ENCODE assay signal across 13 cellular contexts in the genomic region with DNA sequence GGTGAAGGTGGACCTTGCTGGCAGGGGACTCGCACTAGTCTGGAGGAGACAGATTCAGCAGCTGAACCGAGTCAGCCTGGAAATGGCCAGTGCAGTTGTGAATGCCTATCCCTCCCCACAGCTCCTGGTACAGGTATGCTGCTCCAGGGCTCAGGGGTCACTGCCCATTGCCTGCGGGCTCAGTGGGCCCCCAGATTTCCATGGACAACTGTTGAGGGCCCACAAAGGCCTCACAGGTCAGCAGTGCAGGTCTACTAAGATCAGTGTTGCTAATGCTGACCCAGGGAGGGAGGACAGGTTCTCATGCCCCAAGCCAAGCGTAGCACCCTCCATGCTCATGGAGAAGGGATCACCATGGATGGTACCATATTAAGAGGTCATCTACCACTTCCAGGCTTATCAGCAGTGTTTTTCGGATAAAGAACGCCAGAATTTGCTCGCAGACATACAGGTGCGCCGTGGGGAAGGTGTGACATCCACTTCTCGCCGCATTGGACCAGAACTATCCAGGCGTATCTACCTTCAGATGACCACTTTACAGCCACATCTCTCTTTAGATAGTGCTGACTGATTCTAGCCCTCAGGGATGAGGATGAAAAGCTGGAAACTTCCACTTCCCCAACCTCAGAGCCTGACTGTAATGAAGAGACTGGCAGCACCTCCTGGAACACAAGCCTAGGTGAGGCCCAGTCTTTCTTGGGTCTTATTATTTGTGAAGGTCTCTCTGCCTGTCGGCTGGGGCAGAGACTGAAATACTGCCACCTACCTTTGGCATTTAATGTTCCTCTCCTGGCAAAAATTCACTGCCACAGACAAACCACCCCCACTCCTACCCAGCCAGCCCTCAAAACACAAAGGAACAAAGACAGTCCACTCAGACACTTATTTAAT. TPM values are rescaled to one million over a fixed set of nuclear protein-coding genes. Genes with fewer than 3 reads are reported as not detected.
DNase-seq lines count a peak whose midpoint lies in the region; ATAC-seq and TF ChIP-seq lines count a peak whose summit lies in the region.
"Had no signal": no experiment of that assay in that cellular context is flagged by ENCODE, and none has a peak within 500 bp of the region (broad histone marks: within the 10 kb centered on the region; RNA-seq: fewer than 3 reads in every experiment).

No MANE protein-coding gene starts in this region.

- peaks cover 15% of the 10 kb centered on the region for H3K36me3 ChIP-seq in mucosa of descending colon (ENCODE audit: low read depth)

- in situ Hi-C loops in astrocyte of the cerebellum (cut with HindIII; ENCODE audit: low sequenced_read_pairs) = no loop called here

- peaks cover 5% of the 10 kb centered on the region for H3K4me1 ChIP-seq in mucosa of descending colon (ENCODE audit: low read depth)
- H3K4me1 ChIP-seq: lower lobe of right lung, prostate gland had no signal

- TF ChIP-seq CTCF in astrocyte of the cerebellum (IDR thresholded peaks at IDR 0.05; ENCODE audit: low read depth, low read length, missing control alignments) = peak; percentile 4
- TF ChIP-seq CTCF in mucosa of descending colon (IDR thresholded peaks at IDR 0.05) = no peak

- TF ChIP-seq RAD21 in Ishikawa (IDR thresholded peaks at IDR 0.05; ENCODE audit: low read depth) = no peak

- no peak for TF ChIP-seq EP300 in Ishikawa (IDR thresholded peaks at IDR 0.05; ENCODE audit: borderline replicate concordance)

- peak; percentile 45 for DNase-seq in ELR (ENCODE audit: low read depth)
- DNase-seq in astrocyte of the cerebellum (ENCODE audit: low read depth) = no peak
- no peak for DNase-seq in mucosa of descending colon
- no peak for DNase-seq in activated CD4-positive, alpha-beta T cell treated with anti-CD3 and anti-CD28 coated beads for 1 hour
- no peak for DNase-seq in activated CD4-positive, CD25-positive, alpha-beta regulatory T cell treated with anti-CD3 and anti-CD28 coated beads, Interleukin-2, amount 50 U/mL, for 72 hours
- DNase-seq in effector CD4-positive, alpha-beta T cell = no peak
- DNase-seq: activated CD4-positive, alpha-beta T cell treated with anti-CD3 and anti-CD28 coated beads, Interleukin-2, amount 50 U/mL, for 4 hours; activated naive CD4-positive, alpha-beta T cell treated with anti-CD3 and anti-CD28 coated beads for 36 hours; DMS79; heart right ventricle; lower lobe of right lung had no signal

- H3K4me3 ChIP-seq in astrocyte of the cerebellum (ENCODE audit: low read depth, low read length) (no peak overlapping the region), mucosa of descending colon (no peak overlapping the region)
- H3K4me3 ChIP-seq: heart right ventricle, lower lobe of right lung, prostate gland had no signal

- intact Hi-C loops in mucosa of descending colon (cut with DNase I, micrococcal nuclease) = no loop called here

- ATAC-seq in mucosa of descending colon = peak; percentile 10

- H3K9me3 ChIP-seq in mucosa of descending colon = no peaks in the 10 kb centered on the region
- H3K9me3 ChIP-seq: heart right ventricle, lower lobe of right lung, prostate gland had no signal

TF ChIP-seq in Ishikawa, 13 proteins besides CTCF, POLR2A, EP300 and RAD21:
- TF ChIP-seq TEAD4 (IDR thresholded peaks at IDR 0.05) (peak; percentile 9; the same call in 1 of the 2 replicates), NFIC (IDR thresholded peaks at IDR 0.05) (no peak)

RNA-seq across cellular contexts. Expression of a gene that starts 7.6 kb away (rescaled TPM):
- total RNA-seq in mucosa of descending colon = 1 to 10 TPM in 2 of 3 donors, under 1 TPM in 1; 0.76 to 4.0 (median 1.8) TPM

RNA-seq across cellular contexts. Expression of a gene that starts 7.6 kb away (rescaled TPM):
- 10 to 100 TPM; 63.7 to 90.3 (median 80.2) TPM for total RNA-seq in mucosa of descending colon

RNA-seq across cellular contexts. Expression of a gene that starts 16.7 kb away (rescaled TPM):
- total RNA-seq in mucosa of descending colon = 100 to 1,000 TPM in 2 of 3 donors, 10 to 100 TPM in 1; 76.8 to 143 (median 109) TPM

RNA-seq across cellular contexts. Expression of a gene that starts 34.7 kb away (rescaled TPM):
- total RNA-seq in mucosa of descending colon = 10 to 100 TPM; 14.7 to 20.0 (median 18.4) TPM

RNA-seq across cellular contexts. Expression of a gene that starts 45.4 kb away (rescaled TPM):
- 100 to 1,000 TPM in 1 of 3 donors, 10 to 100 TPM in 2; 79.7 to 246 (median 99.4) TPM for total RNA-seq in mucosa of descending colon
